ENCODE assay signal across 25 cellular contexts in the genomic region with DNA sequence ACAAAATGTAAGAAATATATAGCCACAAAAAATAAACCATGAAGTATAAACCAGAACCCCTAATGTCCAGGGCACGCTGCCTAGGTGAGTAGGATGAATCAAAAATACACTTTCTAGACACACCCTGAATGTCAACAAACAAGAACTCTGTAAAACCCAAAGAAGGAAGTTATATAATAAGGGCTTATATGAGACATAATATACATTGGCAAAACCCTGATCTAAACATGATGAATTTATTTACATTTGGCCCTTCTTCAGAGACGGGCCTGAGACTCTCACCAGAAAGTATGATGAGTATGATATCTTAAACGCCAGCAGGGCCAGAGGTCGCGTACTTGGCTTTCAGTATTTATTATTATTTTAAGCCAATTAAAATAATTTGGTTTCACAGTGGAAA.
DNase-seq lines count a peak whose midpoint lies in the region; ATAC-seq and TF ChIP-seq lines count a peak whose summit lies in the region.
"Had no signal": no experiment of that assay in that cellular context is flagged by ENCODE, and none has a peak within 500 bp of the region (broad histone marks: within the 10 kb centered on the region; RNA-seq: fewer than 3 reads in every experiment).

No MANE protein-coding gene starts in this region.

- peak; percentile 56 for DNase-seq in AG09319 (ENCODE audit: extremely low read depth, low read depth)
- DNase-seq in NCI-H748 treated with DMSO at 0.1 percent for 48 hours (lab: John Stamatoyannopoulos, UW) = peak; percentile 22
- DNase-seq in choroid plexus epithelial cell (ENCODE audit: low read depth) = peak; percentile 56
- DNase-seq in left colon = no peak
- no peak for DNase-seq in NOMO-1 treated with DMSO at 0.1 percent for 48 hours (lab: John Stamatoyannopoulos, UW; ENCODE audit: unreplicated experiment)
- DNase-seq in BE2C = no peak
- no peak for DNase-seq in NCI-H2196 (lab: John Stamatoyannopoulos, UW; ENCODE audit: unreplicated experiment)
- DNase-seq: activated CD4-positive, alpha-beta T cell treated with anti-CD3 and anti-CD28 coated beads for 48 hours; activated naive CD4-positive, alpha-beta T cell; activated T-cell treated with anti-CD3 and anti-CD28 coated beads, Interleukin-2, amount 50 U/mL, for 4 hours; adrenal gland; cortex of kidney; heart right ventricle; mesendoderm; MV-4-11; NCI-H146; NCI-H510A treated with DMSO at 0.1 percent for 48 hours; RPMI8226; substantia nigra; upper lobe of left lung had no signal

- no peaks in the 10 kb centered on the region for H3K36me3 Mint-ChIP-seq in stimulated activated memory B cell treated with anti-CD40 and anti-IgM and Interleukin-4, amounts not matched to agents 10 μg/mL and 1 μg/mL and 100 μg/mL, for 72 hours

- no peak overlapping the region for H3K27ac Mint-ChIP-seq in stimulated activated memory B cell treated with anti-CD40 and anti-IgM and Interleukin-4, amounts not matched to agents 10 μg/mL and 1 μg/mL and 100 μg/mL, for 72 hours

- no peaks in the 10 kb centered on the region for H3K4me1 Mint-ChIP-seq in stimulated activated memory B cell treated with anti-CD40 and anti-IgM and Interleukin-4, amounts not matched to agents 10 μg/mL and 1 μg/mL and 100 μg/mL, for 72 hours

- H3K27me3 Mint-ChIP-seq in stimulated activated memory B cell treated with anti-CD40 and anti-IgM and Interleukin-4, amounts not matched to agents 10 μg/mL and 1 μg/mL and 100 μg/mL, for 72 hours = no peaks in the 10 kb centered on the region

- no peaks in the 10 kb centered on the region for H3K9me3 Mint-ChIP-seq in stimulated activated memory B cell treated with anti-CD40 and anti-IgM and Interleukin-4, amounts not matched to agents 10 μg/mL and 1 μg/mL and 100 μg/mL, for 72 hours
- H3K9me3 Mint-ChIP-seq: activated T-cell treated with anti-CD3 and anti-CD28 coated beads, Interleukin-2, amount 50 U/mL, for 4 hours had no signal

- H3K4me3 Mint-ChIP-seq in stimulated activated memory B cell treated with anti-CD40 and anti-IgM and Interleukin-4, amounts not matched to agents 10 μg/mL and 1 μg/mL and 100 μg/mL, for 72 hours = no peak overlapping the region
- H3K4me3 Mint-ChIP-seq: activated T-cell treated with anti-CD3 and anti-CD28 coated beads, Interleukin-2, amount 50 U/mL, for 4 hours had no signal

- no peaks in the 10 kb centered on the region for H3K36me3 ChIP-seq in BE2C
- H3K36me3 ChIP-seq: adrenal gland, heart right ventricle, neutrophil, upper lobe of left lung had no signal

- H3K4me1 ChIP-seq in BE2C = no peaks in the 10 kb centered on the region
- H3K4me1 ChIP-seq: heart right ventricle had no signal

- intact Hi-C loops in left colon (cut with DNase I, micrococcal nuclease) = no loop called here

- peak; percentile 89 for ATAC-seq in left colon
- ATAC-seq in stimulated activated memory B cell treated with anti-CD40 and anti-IgM and Interleukin-4, amounts not matched to agents 10 μg/mL and 1 μg/mL and 100 μg/mL, for 72 hours = no peak
- ATAC-seq: activated T-cell treated with anti-CD3 and anti-CD28 coated beads, Interleukin-2, amount 50 U/mL, for 4 hours; K562; left lobe of liver had no signal

- H3K4me3 ChIP-seq in choroid plexus epithelial cell (ENCODE audit: low read depth, low read length) (no peak overlapping the region), BE2C (ENCODE audit: low read depth, low read length) (no peak overlapping the region)
- H3K4me3 ChIP-seq: adrenal gland, heart right ventricle, K562, SK-N-MC, upper lobe of left lung had no signal

- no peaks in the 10 kb centered on the region for H3K27me3 ChIP-seq in BE2C
- H3K27me3 ChIP-seq: adrenal gland, heart right ventricle, neutrophil, upper lobe of left lung had no signal

- no peaks in the 10 kb centered on the region for H3K9me3 ChIP-seq in BE2C
- H3K9me3 ChIP-seq: adrenal gland, heart right ventricle, neutrophil, upper lobe of left lung had no signal

- TF ChIP-seq CTCF in AG09319 (IDR thresholded peaks at IDR 0.05; ENCODE audit: low read depth, low read length) (no peak), choroid plexus epithelial cell (conservative IDR thresholded peaks at IDR 0.05; ENCODE audit: low read depth, low read length) (no peak), BE2C (IDR thresholded peaks at IDR 0.05; ENCODE audit: low read depth, low read length) (no peak)

Comparison
In these comparisons a context has a peak if more than half of its experiments do, and no peak if none do; other contexts are left out.
1. DNase-seq: peak in AG09319 (single experiment), NCI-H748 treated with DMSO at 0.1 percent for 48 hours (single experiment) and choroid plexus epithelial cell (single experiment); none in left colon (0 of 2), NOMO-1 treated with DMSO at 0.1 percent for 48 hours (single experiment), BE2C (single experiment) and NCI-H2196 (single experiment).